Comparison of ENCODE assay signal across 28 cellular contexts in genomic region chr6:166809721-166810120, GRCh38.
"Had no signal": no experiment of that assay in that cellular context is flagged by ENCODE, and none has a peak within 500 bp of the region (broad histone marks: within the 10 kb centered on the region; RNA-seq: fewer than 3 reads in every experiment).

No MANE protein-coding gene starts in this region.

- H3K4me3 Mint-ChIP-seq: effector memory CD8-positive, alpha-beta T cell; immature natural killer cell; naive thymus-derived CD4-positive, alpha-beta T cell; nephron; neural progenitor cell; stimulated activated effector memory CD8-positive, alpha-beta T cell treated with anti-CD3 and anti-CD28 coated beads, Interleukin-12 subunit alpha, Interleukin-12 subunit beta, amount 100 ng/mL, for 72 hours had no signal

- H3K4me3 ChIP-seq: esophagus squamous epithelium, neural progenitor cell, prostate gland, sigmoid colon, testis, tibial artery, upper lobe of left lung had no signal

- H2AFZ ChIP-seq: neural progenitor cell had no signal

- DNase-seq: cerebellar nuclear complex; cortex of kidney; effector memory CD8-positive, alpha-beta T cell; esophagus squamous epithelium; hypothalamus; immature natural killer cell; islet precursor cell; mesendoderm; midbrain; naive thymus-derived CD4-positive, alpha-beta T cell; nucleus accumbens; right cardiac atrium; sigmoid colon; stimulated activated CD4-positive, alpha-beta T cell treated with anti-CD3 and anti-CD28 coated beads, Interleukin-2, amount 100 ng/mL, for 24 hours; stimulated activated CD4-positive, alpha-beta T cell treated with anti-CD3 and anti-CD28 coated beads, Interleukin-4, amount 100 ng/mL, for 24 hours; stimulated activated naive CD8-positive, alpha-beta T cell treated with anti-CD3 and anti-CD28 coated beads, Interleukin-15, Interleukin-2, amounts not matched to agents 100 U/mL and 50 U/mL, for 24 hours; substantia nigra; testis; tibial artery; upper lobe of left lung had no signal

- H3K36me3 ChIP-seq: esophagus squamous epithelium, neural progenitor cell, prostate gland, sigmoid colon, tibial artery, upper lobe of left lung had no signal

- H3K9ac ChIP-seq: neural progenitor cell had no signal

- H3K27ac Mint-ChIP-seq: effector memory CD8-positive, alpha-beta T cell; immature natural killer cell; nephron; neural progenitor cell; stimulated activated effector memory CD8-positive, alpha-beta T cell treated with anti-CD3 and anti-CD28 coated beads, Interleukin-12 subunit alpha, Interleukin-12 subunit beta, amount 100 ng/mL, for 72 hours had no signal

- H3K27me3 ChIP-seq: esophagus squamous epithelium, neural progenitor cell, sigmoid colon, testis, tibial artery, upper lobe of left lung had no signal

- FAIRE-seq: endometrium, frontal cortex, urothelium cell line had no signal

- H3K9me3 ChIP-seq: prostate gland, testis had no signal

- H3K27me3 Mint-ChIP-seq: effector memory CD8-positive, alpha-beta T cell had no signal

- H3K27ac ChIP-seq: esophagus squamous epithelium, neural progenitor cell, prostate gland, sigmoid colon, testis, tibial artery, upper lobe of left lung had no signal

- H3K4me2 ChIP-seq: neural progenitor cell had no signal

- H3K4me1 ChIP-seq: esophagus squamous epithelium, neural progenitor cell, prostate gland, sigmoid colon, testis, tibial artery, upper lobe of left lung had no signal

- H3K36me3 Mint-ChIP-seq: stimulated activated effector memory CD8-positive, alpha-beta T cell treated with anti-CD3 and anti-CD28 coated beads, Interleukin-12 subunit alpha, Interleukin-12 subunit beta, amount 100 ng/mL, for 72 hours had no signal

- ATAC-seq: effector memory CD8-positive, alpha-beta T cell; left lobe of liver; naive thymus-derived CD4-positive, alpha-beta T cell; right cardiac atrium; stimulated activated effector memory CD8-positive, alpha-beta T cell treated with anti-CD3 and anti-CD28 coated beads, Interleukin-12 subunit alpha, Interleukin-12 subunit beta, amount 100 ng/mL, for 72 hours; stimulated activated naive CD8-positive, alpha-beta T cell treated with anti-CD3 and anti-CD28 coated beads, Interleukin-15, Interleukin-2, amounts not matched to agents 100 U/mL and 50 U/mL, for 24 hours had no signal

- H3K4me1 Mint-ChIP-seq: immature natural killer cell; naive thymus-derived CD4-positive, alpha-beta T cell; nephron; neural progenitor cell; stimulated activated effector memory CD8-positive, alpha-beta T cell treated with anti-CD3 and anti-CD28 coated beads, Interleukin-12 subunit alpha, Interleukin-12 subunit beta, amount 100 ng/mL, for 72 hours had no signal
